15 cellular contexts compared by ENCODE assay signal in genomic region chr4:174334628-174335027, GRCh38. TPM values are rescaled to one million over a fixed set of nuclear protein-coding genes. Genes with fewer than 3 reads are reported as not detected.
DNase-seq lines count a peak whose midpoint lies in the region; ATAC-seq and TF ChIP-seq lines count a peak whose summit lies in the region.
"Had no signal": no experiment of that assay in that cellular context is flagged by ENCODE, and none has a peak within 500 bp of the region (broad histone marks: within the 10 kb centered on the region; RNA-seq: fewer than 3 reads in every experiment).

No MANE protein-coding gene starts in this region.

- H3K9me3 ChIP-seq in esophagus (ENCODE audit: control insufficient read depth in 2 of 2, insufficient read depth in 1 of 2, low read depth in 1 of 2, low read length in 1 of 2): no peaks in the 10 kb centered on the region
- H3K9me3 ChIP-seq in heart left ventricle: no peaks in the 10 kb centered on the region
- H3K9me3 ChIP-seq: left lung, tibial nerve had no signal

- intact Hi-C loops in left colon (cut with DNase I, micrococcal nuclease): no loop called here
- intact Hi-C loops in heart left ventricle (cut with DNase I): no loop called here

- H3K4me3 Mint-ChIP-seq in effector memory CD8-positive, alpha-beta T cell: no peak overlapping the region
- H3K4me3 Mint-ChIP-seq: activated B cell treated with CpG ODN at 0.5 μM for 24 hours; activated T-helper 1 cell treated with anti-CD3 and anti-CD28 coated beads, Interleukin-12 subunit alpha, Interleukin-12 subunit beta, Interleukin-2, Interleukin-4 antibody, amounts not matched to agents 30 ng/mL and 10 ng/mL and 1 ng/mL, durations not matched to agents 14 hours and 24 hours and 36 hours; CD4-positive, alpha-beta T cell; IgD-negative memory B cell had no signal

- H3K4me3 ChIP-seq in esophagus (ENCODE audit: low read depth in 1 of 2, low read length in 2 of 2): no peak overlapping the region
- no peak overlapping the region for H3K4me3 ChIP-seq in heart left ventricle
- H3K4me3 ChIP-seq: left lung, tibial nerve had no signal

- H3K27ac ChIP-seq in esophagus (ENCODE audit: low read depth in 2 of 2, low read length in 1 of 2): peak overlapping the region; percentile 9 to 22
- no peak overlapping the region for H3K27ac ChIP-seq in heart left ventricle
- H3K27ac ChIP-seq: left lung, tibial nerve had no signal

- DNase-seq in mucosa of gallbladder (ENCODE audit: low spot score): no peak
- DNase-seq in left colon: no peak
- no peak for DNase-seq in effector memory CD8-positive, alpha-beta T cell
- no peak for DNase-seq in heart left ventricle
- DNase-seq: activated B cell treated with CpG ODN at 0.5 μM for 24 hours; CD4-positive, alpha-beta T cell; cerebellar nuclear complex; left lung had no signal

- peaks cover 0 to 3% of the 10 kb centered on the region in 2 donors for H3K4me1 Mint-ChIP-seq in effector memory CD8-positive, alpha-beta T cell (ENCODE audit: low read depth in 2 of 2)
- H3K4me1 Mint-ChIP-seq: activated B cell treated with CpG ODN at 0.5 μM for 24 hours, IgD-negative memory B cell had no signal

- TF ChIP-seq POLR2A in heart left ventricle (IDR thresholded peaks at IDR 0.05): no peak

- H3K27me3 Mint-ChIP-seq in effector memory CD8-positive, alpha-beta T cell: no peaks in the 10 kb centered on the region
- H3K27me3 Mint-ChIP-seq: activated B cell treated with CpG ODN at 0.5 μM for 24 hours; CD4-positive, alpha-beta T cell; IgD-negative memory B cell had no signal

- H3K36me3 Mint-ChIP-seq in effector memory CD8-positive, alpha-beta T cell (ENCODE audit: insufficient read depth): no peaks in the 10 kb centered on the region
- H3K36me3 Mint-ChIP-seq: IgD-negative memory B cell had no signal

- ATAC-seq in GM18873 (IDR thresholded peaks at IDR 0.05; ENCODE audit: low FRiP score, unreplicated experiment) (peak; percentile 87), GM21717 (IDR thresholded peaks at IDR 0.05; ENCODE audit: unreplicated experiment) (peak; percentile 99), HG03108 (IDR thresholded peaks at IDR 0.05; ENCODE audit: unreplicated experiment) (peak; percentile 95), left colon (no peak), heart left ventricle (no peak)
- no peak for ATAC-seq in effector memory CD8-positive, alpha-beta T cell (replicated peaks)
- ATAC-seq: left lung had no signal

- 54 to 61% methylated on average over 3 of the region's 3 CpGs for WGBS in esophagus, 2 donors
- WGBS in heart left ventricle, 4 donors: 84 to 96% (median 89%) methylated on average over 3 of the region's 3 CpGs

- no peaks in the 10 kb centered on the region for H3K9me3 Mint-ChIP-seq in effector memory CD8-positive, alpha-beta T cell
- H3K9me3 Mint-ChIP-seq: activated B cell treated with CpG ODN at 0.5 μM for 24 hours; activated T-helper 1 cell treated with anti-CD3 and anti-CD28 coated beads, Interleukin-12 subunit alpha, Interleukin-12 subunit beta, Interleukin-2, Interleukin-4 antibody, amounts not matched to agents 30 ng/mL and 10 ng/mL and 1 ng/mL, durations not matched to agents 14 hours and 24 hours and 36 hours; CD4-positive, alpha-beta T cell; IgD-negative memory B cell had no signal

- H3K4me1 ChIP-seq in esophagus (ENCODE audit: control insufficient read depth in 2 of 2, insufficient read depth in 2 of 2, low read length in 1 of 2) (no peaks in the 10 kb centered on the region), heart left ventricle (no peaks in the 10 kb centered on the region)
- H3K4me1 ChIP-seq: left lung, tibial nerve had no signal

- no peaks in the 10 kb centered on the region for H3K27me3 ChIP-seq in esophagus (ENCODE audit: control insufficient read depth in 1 of 2, insufficient read depth in 2 of 2, low read length in 2 of 2)
- H3K27me3 ChIP-seq in heart left ventricle: no peaks in the 10 kb centered on the region
- H3K27me3 ChIP-seq: left lung, tibial nerve had no signal

- TF ChIP-seq CTCF in heart left ventricle (IDR thresholded peaks at IDR 0.05): no peak

- H3K36me3 ChIP-seq in esophagus (ENCODE audit: control insufficient read depth in 2 of 2, insufficient read depth in 2 of 2, low read length in 1 of 2) (no peaks in the 10 kb centered on the region), heart left ventricle (no peaks in the 10 kb centered on the region)
- H3K36me3 ChIP-seq: left lung had no signal

- H3K27ac Mint-ChIP-seq in effector memory CD8-positive, alpha-beta T cell: no peak overlapping the region
- H3K27ac Mint-ChIP-seq: activated B cell treated with CpG ODN at 0.5 μM for 24 hours; activated T-helper 1 cell treated with anti-CD3 and anti-CD28 coated beads, Interleukin-12 subunit alpha, Interleukin-12 subunit beta, Interleukin-2, Interleukin-4 antibody, amounts not matched to agents 30 ng/mL and 10 ng/mL and 1 ng/mL, durations not matched to agents 14 hours and 24 hours and 36 hours; CD4-positive, alpha-beta T cell; IgD-negative memory B cell had no signal

RNA-seq across cellular contexts. Expression of gene CEP44, which starts 50.9 kb away (rescaled TPM):
- polyA plus RNA-seq in esophagus (1 to 10 TPM; 4.5 to 5.9 TPM), heart left ventricle (1 to 10 TPM; 6.0 to 6.9 TPM)
- total RNA-seq in mucosa of gallbladder (17.0 TPM), left colon (10 to 100 TPM; 10.7 to 15.5 TPM), heart left ventricle (10 to 100 TPM in 4 of 9 donors, 1 to 10 TPM in 5; 5.2 to 17.6 (median 9.7) TPM)

RNA-seq across cellular contexts. Expression of gene FBXO8, which starts 51.2 kb away (rescaled TPM):
- polyA plus RNA-seq in esophagus: 10 to 100 TPM; 15.6 to 17.9 TPM
- 52.1 TPM for total RNA-seq in mucosa of gallbladder
- 10 to 100 TPM; 26.2 to 33.1 TPM for total RNA-seq in left colon
- 10 to 100 TPM; 21.8 to 38.5 (median 25.9) TPM for total RNA-seq in heart left ventricle
- 10 to 100 TPM; 14.3 to 33.0 TPM for polyA plus RNA-seq in heart left ventricle

Comparison
In these comparisons a context has a peak if more than half of its experiments do, and no peak if none do; other contexts are left out.
1. ATAC-seq: peak in GM18873 (single experiment), GM21717 (single experiment) and HG03108 (single experiment); none in left colon (single experiment), effector memory CD8-positive, alpha-beta T cell (single experiment) and heart left ventricle (0 of 4).
2. H3K27ac ChIP-seq: peak in esophagus (2 of 2); none in heart left ventricle (0 of 12).